In genomic region chr7:2175514-2175913, GRCh38 we compare ENCODE assay signal across 10 cellular contexts. TPM values are rescaled to one million over a fixed set of nuclear protein-coding genes. Genes with fewer than 3 reads are reported as not detected.
DNase-seq lines count a peak whose midpoint lies in the region; ATAC-seq and TF ChIP-seq lines count a peak whose summit lies in the region.
"Had no signal": no experiment of that assay in that cellular context is flagged by ENCODE, and none has a peak within 500 bp of the region (broad histone marks: within the 10 kb centered on the region; RNA-seq: fewer than 3 reads in every experiment).

No MANE protein-coding gene starts in this region.

- intact Hi-C loops in CD4-positive, alpha-beta T cell (cut with DNase I, micrococcal nuclease), result no loop called here

- H3K27ac ChIP-seq in CD4-positive, alpha-beta T cell (ENCODE audit: low read depth, low read length), result no peak overlapping the region

- peaks cover 47% of the 10 kb centered on the region for H3K36me3 Mint-ChIP-seq in CD4-positive, alpha-beta T cell (ENCODE audit: low read depth)

- DNase-seq in EL (peak; percentile 99), SW480 (ENCODE audit: low spot score) (peak; percentile 87), foreskin melanocyte (peak; percentile 85), retinal pigment epithelial cell (ENCODE audit: low read depth) (peak; percentile 94), HEK293T (ENCODE audit: extremely low spot score) (no peak), SIG-M5 treated with dmso at 0.1 percent for 504 hours (lab: John Stamatoyannopoulos, UW; ENCODE audit: unreplicated experiment) (no peak), amygdala (lab: John Stamatoyannopoulos, UW) (no peak)
- DNase-seq in CD4-positive, alpha-beta T cell, result no peak
- DNase-seq: NCI-H1105 had no signal

- ATAC-seq in CD4-positive, alpha-beta T cell (ENCODE audit: poor library complexity), result no peak

- H3K27me3 ChIP-seq in CD4-positive, alpha-beta T cell (ENCODE audit: control insufficient read depth, insufficient read depth, low read length), result no peaks in the 10 kb centered on the region

- H3K9me3 ChIP-seq in CD4-positive, alpha-beta T cell (ENCODE audit: control insufficient read depth, low read length), result no peaks in the 10 kb centered on the region

- H3K4me3 Mint-ChIP-seq in CD4-positive, alpha-beta T cell, result no peak overlapping the region

- TF ChIP-seq CTCF in retinal pigment epithelial cell (conservative IDR thresholded peaks at IDR 0.05; ENCODE audit: low read depth, low read length), result no peak
- TF ChIP-seq CTCF in CD4-positive, alpha-beta T cell (IDR thresholded peaks at IDR 0.05), result no peak

- no peaks in the 10 kb centered on the region for H3K9me3 Mint-ChIP-seq in CD4-positive, alpha-beta T cell
- H3K9me3 Mint-ChIP-seq: activated T-helper 2 cell treated with anti-CD3 and anti-CD28 coated beads, Interferon-gamma antibody, Interleukin-2, Interleukin-4, amounts not matched to agents 10 μg/mL and 5 μg/mL and 100 μg/mL, durations not matched to agents 14 hours and 24 hours and 36 hours had no signal

- no peaks in the 10 kb centered on the region for H3K4me1 Mint-ChIP-seq in CD4-positive, alpha-beta T cell (ENCODE audit: low read depth)

- no peaks in the 10 kb centered on the region for H3K27me3 Mint-ChIP-seq in CD4-positive, alpha-beta T cell

- CTCF ChIA-PET in HEK293T (lab: Yijun Ruan, JAX), result no interaction called here
- CTCF ChIA-PET in CD4-positive, alpha-beta T cell (lab: Charles Lee), result no interaction called here

- no peak overlapping the region for H3K4me3 ChIP-seq in retinal pigment epithelial cell (ENCODE audit: low read length)

- POLR2A ChIA-PET in HEK293T (lab: Yijun Ruan, JAX), result no interaction called here
- POLR2A ChIA-PET in CD4-positive, alpha-beta T cell (lab: Charles Lee), result no interaction called here

- H3K27ac Mint-ChIP-seq in CD4-positive, alpha-beta T cell, result no peak overlapping the region
- H3K27ac Mint-ChIP-seq: activated T-helper 2 cell treated with anti-CD3 and anti-CD28 coated beads, Interferon-gamma antibody, Interleukin-2, Interleukin-4, amounts not matched to agents 10 μg/mL and 5 μg/mL and 100 μg/mL, durations not matched to agents 14 hours and 24 hours and 36 hours had no signal

TF ChIP-seq in HEK293T, 16 proteins besides CTCF, POLR2A, EP300 and RAD21:
- TF ChIP-seq FOXA1 (IDR thresholded peaks at IDR 0.05) (no peak), FOXM1 (IDR thresholded peaks at IDR 0.05; ENCODE audit: borderline replicate concordance) (no peak), NFRKB (IDR thresholded peaks at IDR 0.05) (no peak), FOXK2 (IDR thresholded peaks at IDR 0.05) (no peak), BHLHE40 (IDR thresholded peaks at IDR 0.05; ENCODE audit: borderline replicate concordance) (no peak), PKNOX1 (IDR thresholded peaks at IDR 0.05) (no peak), CTBP1 (IDR thresholded peaks at IDR 0.05; ENCODE audit: borderline replicate concordance) (no peak), SP1 (IDR thresholded peaks at IDR 0.05) (no peak), TARDBP (IDR thresholded peaks at IDR 0.05) (no peak), ARNT (IDR thresholded peaks at IDR 0.05) (no peak), LEF1 (IDR thresholded peaks at IDR 0.05; ENCODE audit: borderline replicate concordance) (no peak), ELF4 (IDR thresholded peaks at IDR 0.05) (no peak), SUZ12 (IDR thresholded peaks at IDR 0.05) (no peak), ZNF384 (IDR thresholded peaks at IDR 0.05) (no peak), L3MBTL2 (conservative IDR thresholded peaks at IDR 0.05) (no peak), HDGF (IDR thresholded peaks at IDR 0.05; ENCODE audit: borderline replicate concordance) (no peak)

RNA-seq across cellular contexts. Expression of gene MAD1L1, which starts 57.2 kb away (rescaled TPM):
- 100 to 1,000 TPM; 157 to 160 TPM for total RNA-seq in CD4-positive, alpha-beta T cell

Comparison
In these comparisons a context has a peak if more than half of its experiments do, and no peak if none do; other contexts are left out.
1. DNase-seq: peak in EL (single experiment), SW480 (single experiment), foreskin melanocyte (single experiment) and retinal pigment epithelial cell (single experiment); none in HEK293T (single experiment), CD4-positive, alpha-beta T cell (0 of 10), SIG-M5 treated with dmso at 0.1 percent for 504 hours (single experiment) and amygdala (0 of 56).